Comparison of ENCODE assay signal across 8 cellular contexts in the genomic region with DNA sequence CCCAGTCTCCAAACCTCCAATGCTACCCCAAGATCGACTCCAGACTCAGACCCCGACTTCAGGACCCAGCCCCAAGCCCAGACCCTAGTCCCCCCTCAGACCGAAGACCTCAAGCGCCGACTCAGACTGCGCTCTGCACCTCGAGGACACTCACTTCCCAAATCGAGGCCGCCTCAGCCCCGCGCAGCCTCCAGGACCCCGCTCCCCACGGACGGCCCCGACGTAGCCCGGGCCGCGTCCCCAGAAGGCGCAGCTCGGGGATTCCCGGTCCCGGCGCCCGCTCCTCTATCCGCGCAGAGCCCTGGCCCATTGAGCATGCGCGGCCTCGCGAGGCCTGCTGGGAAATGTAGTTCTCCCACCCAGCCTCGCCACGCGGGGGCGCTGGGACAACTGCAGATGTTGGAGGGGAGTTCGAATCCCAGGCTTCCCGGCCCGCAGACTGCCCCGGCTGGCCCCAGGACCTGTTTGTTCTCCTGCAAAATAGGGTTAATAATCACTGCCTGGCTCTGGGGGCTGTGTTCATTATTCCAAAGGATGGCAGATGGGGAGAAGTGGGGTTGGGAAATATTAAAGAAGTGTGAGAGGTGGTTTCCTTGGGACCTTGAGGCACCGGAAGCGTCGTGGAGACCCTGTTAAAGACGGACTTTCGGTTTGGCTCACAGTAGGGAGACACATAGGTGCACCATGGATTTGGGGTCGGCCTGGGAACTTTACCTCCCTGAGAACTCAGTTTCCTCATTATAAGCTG. TPM values are rescaled to one million over a fixed set of nuclear protein-coding genes. Genes with fewer than 3 reads are reported as not detected.
DNase-seq lines count a peak whose midpoint lies in the region; ATAC-seq lines count a peak whose summit lies in the region.

A gene with protein sequence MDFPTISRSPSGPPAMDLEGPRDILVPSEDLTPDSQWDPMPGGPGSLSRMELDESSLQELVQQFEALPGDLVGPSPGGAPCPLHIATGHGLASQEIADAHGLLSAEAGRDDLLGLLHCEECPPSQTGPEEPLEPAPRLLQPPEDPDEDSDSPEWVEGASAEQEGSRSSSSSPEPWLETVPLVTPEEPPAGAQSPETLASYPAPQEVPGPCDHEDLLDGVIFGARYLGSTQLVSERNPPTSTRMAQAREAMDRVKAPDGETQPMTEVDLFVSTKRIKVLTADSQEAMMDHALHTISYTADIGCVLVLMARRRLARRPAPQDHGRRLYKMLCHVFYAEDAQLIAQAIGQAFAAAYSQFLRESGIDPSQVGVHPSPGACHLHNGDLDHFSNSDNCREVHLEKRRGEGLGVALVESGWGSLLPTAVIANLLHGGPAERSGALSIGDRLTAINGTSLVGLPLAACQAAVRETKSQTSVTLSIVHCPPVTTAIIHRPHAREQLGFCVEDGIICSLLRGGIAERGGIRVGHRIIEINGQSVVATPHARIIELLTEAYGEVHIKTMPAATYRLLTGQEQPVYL (minus strand): TSS at position 311 of the 748 bp plus-strand sequence. CDS start 1,428 bp downstream, outside the sequence.

- H3K36me3 ChIP-seq in esophagus (ENCODE audit: control insufficient read depth in 2 of 2, insufficient read depth in 2 of 2, low read length in 1 of 2) = peaks cover 1 to 16% of the 10 kb centered on the region in 2 donors
- H3K36me3 ChIP-seq in muscle layer of colon (ENCODE audit: insufficient read depth, low read length) = peaks cover 12% of the 10 kb centered on the region

- H3K27me3 ChIP-seq in esophagus (ENCODE audit: control insufficient read depth in 1 of 2, insufficient read depth in 2 of 2, low read length in 2 of 2) (no peaks in the 10 kb centered on the region), muscle layer of colon (ENCODE audit: control insufficient read depth in 1 of 2, insufficient read depth in 2 of 2, low read length in 2 of 2) (no peaks in the 10 kb centered on the region)

- H3K9ac ChIP-seq in muscle layer of colon (ENCODE audit: low read length) = peak within 1 kb of the TSS; percentile 81

- 2 to 4% methylated on average over 45 of the region's 45 CpGs for WGBS in esophagus, 2 donors

- ATAC-seq in GM21447 (IDR thresholded peaks at IDR 0.05; ENCODE audit: unreplicated experiment) = peak; percentile 30

- H3K27ac ChIP-seq in esophagus (ENCODE audit: low read depth in 2 of 2, low read length in 1 of 2) = peak within 1 kb of the TSS; percentile 99 to 100
- H3K27ac ChIP-seq in muscle layer of colon (ENCODE audit: low read depth, low read length) = peak within 1 kb of the TSS; percentile 97

- peaks cover 0 to 11% of the 10 kb centered on the region in 2 donors for H3K4me1 ChIP-seq in esophagus (ENCODE audit: control insufficient read depth in 2 of 2, insufficient read depth in 2 of 2, low read length in 1 of 2)
- H3K4me1 ChIP-seq in muscle layer of colon (ENCODE audit: insufficient read depth, low read length) = peaks cover 8% of the 10 kb centered on the region

- peak; percentile 87 for DNase-seq in CMK (ENCODE audit: low read depth)
- peak; percentile 86 for DNase-seq in Jurkat, Clone E6-1 (ENCODE audit: low read depth, low spot score)
- peak; percentile 44 for DNase-seq in OCI-M2 (lab: John Stamatoyannopoulos, UW; ENCODE audit: unreplicated experiment)
- DNase-seq in activated T-cell treated with anti-CD3 and anti-CD28 coated beads, Interleukin-2, amount 50 U/mL, for 1 hour = peak; percentile 98
- peak; percentile 86 to 93 for DNase-seq in stimulated activated CD8-positive, alpha-beta memory T cell treated with anti-CD3 and anti-CD28 coated beads, Interleukin-7, amount 100 ng/mL, for 1 hour (ENCODE audit: low read depth in 2 of 2)

- no peaks in the 10 kb centered on the region for H3K9me3 ChIP-seq in esophagus (ENCODE audit: control insufficient read depth in 2 of 2, insufficient read depth in 1 of 2, low read depth in 1 of 2, low read length in 1 of 2)
- no peaks in the 10 kb centered on the region for H3K9me3 ChIP-seq in muscle layer of colon (ENCODE audit: low read length)

- H3K4me3 ChIP-seq in Jurkat, Clone E6-1 (ENCODE audit: low read length) = peak within 1 kb of the TSS; percentile 98
- H3K4me3 ChIP-seq in esophagus (ENCODE audit: low read depth in 1 of 2, low read length in 2 of 2) (peak within 1 kb of the TSS; percentile 90 to 93), muscle layer of colon (ENCODE audit: low read depth in 1 of 2, low read length in 2 of 2) (peak within 1 kb of the TSS; percentile 96 to 97)

RNA-seq across cellular contexts. Expression of the gene that starts here (rescaled TPM):
- polyA plus RNA-seq in Jurkat, Clone E6-1 (2012; ENCODE audit: insufficient read depth, insufficient read length) = 22.7 TPM
- 10 to 100 TPM; 12.1 to 16.3 TPM for polyA plus RNA-seq in esophagus

Comparison
In these comparisons a context has a peak if more than half of its experiments do, and no peak if none do; other contexts are left out.
1. Peak in every context shown above with its lines: DNase-seq, ATAC-seq, H3K4me3 ChIP-seq and H3K27ac ChIP-seq.
2. DNase-seq: peak in every context shown above with its lines; median percentile 98 in activated T-cell treated with anti-CD3 and anti-CD28 coated beads, Interleukin-2, amount 50 U/mL, for 1 hour; 90 in stimulated activated CD8-positive, alpha-beta memory T cell treated with anti-CD3 and anti-CD28 coated beads, Interleukin-7, amount 100 ng/mL, for 1 hour; 87 in CMK; 86 in Jurkat, Clone E6-1; 44 in OCI-M2.